ENCODE assay signal across 8 cellular contexts in genomic region chr20:62386383-62387218, GRCh38. TPM values are rescaled to one million over a fixed set of nuclear protein-coding genes. Genes with fewer than 3 reads are reported as not detected.
DNase-seq lines count a peak whose midpoint lies in the region; ATAC-seq and TF ChIP-seq lines count a peak whose summit lies in the region.

RPS21 (plus strand) TSS chr20:62387103; CDS start chr20:62387339, 236 bp downstream.

- no peaks in the 10 kb centered on the region for H3K27me3 ChIP-seq in colonic mucosa

- peak within 1 kb of the TSS; percentile 78 for H3K27ac ChIP-seq in colonic mucosa

- ATAC-seq in HG03439 (IDR thresholded peaks at IDR 0.05; ENCODE audit: unreplicated experiment) (peak; percentile 80), left lobe of liver (peak; percentile 85)

- no peak for TF ChIP-seq CTCF in colonic mucosa (IDR thresholded peaks at IDR 0.05)

- H3K9ac ChIP-seq in colonic mucosa (ENCODE audit: low read depth in 2 of 2, low read length in 2 of 2): peak within 1 kb of the TSS; percentile 95 to 99

- peak within 1 kb of the TSS; percentile 81 for H3K4me3 ChIP-seq in colonic mucosa

- H3K36me3 ChIP-seq in colonic mucosa: no peaks in the 10 kb centered on the region

- intact Hi-C loops in colonic mucosa (cut with DNase I): loop anchor here (10.0 kb wide), 1 partner anchor 372 kb away; no protein-coding TSS in a partner anchor

- no peaks in the 10 kb centered on the region for H3K9me3 ChIP-seq in colonic mucosa

- peaks cover 9% of the 10 kb centered on the region for H3K4me1 ChIP-seq in colonic mucosa

- TF ChIP-seq POLR2A in GM19193 (IDR thresholded peaks at IDR 0.05; ENCODE audit: extremely low read depth, insufficient read depth, insufficient read length): peak; percentile 95

- peak; percentile 93 for DNase-seq in Ammon's horn (ENCODE audit: low spot score)
- DNase-seq in NCI-H510A (lab: John Stamatoyannopoulos, UW): peak; percentile 86
- peak; percentile 94 for DNase-seq in activated CD4-positive, alpha-beta T cell treated with anti-CD3 and anti-CD28 coated beads for 48 hours
- DNase-seq in colonic mucosa: peak; percentile 94
- DNase-seq in left lobe of liver (ENCODE audit: low spot score): peak; percentile 93
- DNase-seq in stimulated activated CD4-positive, alpha-beta T cell treated with anti-CD3 and anti-CD28 coated beads, Interleukin-2, amount 100 ng/mL, for 24 hours: peak; percentile 92 to 94

RNA-seq across cellular contexts. Expression of gene RPS21, which starts in this region (rescaled TPM):
- 1,000 to 10,000 TPM; 1,359 to 1,579 TPM for total RNA-seq in colonic mucosa
- 432 TPM for total RNA-seq in left lobe of liver

Comparison
In these comparisons a context has a peak if more than half of its experiments do, and no peak if none do; other contexts are left out.
1. Peak in every context shown above with its lines: DNase-seq, ATAC-seq, H3K4me3 ChIP-seq and H3K27ac ChIP-seq.